Comparison of ENCODE assay signal across 8 cellular contexts in the genomic region with DNA sequence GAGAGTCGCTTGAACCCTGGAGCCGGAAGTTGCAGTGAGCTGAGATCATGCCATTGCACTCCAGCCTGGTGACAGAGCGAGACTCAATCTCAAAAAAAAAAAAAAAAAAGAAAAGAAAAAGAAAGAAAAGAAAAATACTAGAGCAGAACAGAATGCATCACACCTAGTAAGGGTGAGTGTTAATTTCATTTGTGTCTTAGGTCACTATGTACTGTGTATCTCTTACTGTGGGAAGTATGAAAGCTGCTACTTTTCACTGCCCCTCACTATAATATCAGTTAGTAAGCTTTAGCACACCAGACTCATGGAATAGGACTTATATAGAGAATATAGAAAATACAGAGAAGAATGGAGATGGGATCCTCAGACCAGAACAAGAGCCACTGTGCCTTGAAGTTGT. TPM values are rescaled to one million over a fixed set of nuclear protein-coding genes. Genes with fewer than 3 reads are reported as not detected.
DNase-seq lines count a peak whose midpoint lies in the region; ATAC-seq, FAIRE-seq and TF ChIP-seq lines count a peak whose summit lies in the region.

No MANE protein-coding gene starts in this region.

- ATAC-seq in GM18520 (IDR thresholded peaks at IDR 0.05; ENCODE audit: unreplicated experiment), result peak; percentile 4
- peak; percentile 23 for ATAC-seq in HG02840 (IDR thresholded peaks at IDR 0.05; ENCODE audit: low FRiP score, unreplicated experiment)
- ATAC-seq in K562, result peak; percentile 27
- ATAC-seq in HG03460 (IDR thresholded peaks at IDR 0.05; ENCODE audit: unreplicated experiment), result no peak

- H4K20me1 ChIP-seq in K562 (replicated peaks; ENCODE audit: control insufficient read depth, insufficient read depth, low read length), result no peaks in the 10 kb centered on the region

- DNase-seq in K562 (ENCODE audit: extremely low read depth in 1 of 4, low spot score in 3 of 4), result no peak
- DNase-seq in progenitor cell of endocrine pancreas (ENCODE audit: low spot score, unreplicated experiment), result no peak
- DNase-seq in D721Med (ENCODE audit: insufficient read length, low spot score), result no peak
- no peak for DNase-seq in activated CD8-positive, alpha-beta memory T cell treated with anti-CD3 and anti-CD28 coated beads, Interleukin-2, amount 50 U/mL, for 4 hours
- DNase-seq in activated CD4-positive, alpha-beta T cell treated with anti-CD3 and anti-CD28 coated beads for 1 hour, result no peak

- peak overlapping the region; percentile 37; the same call in 1 of the 2 replicates for H3K4me2 ChIP-seq in K562 (ENCODE audit: insufficient read depth, low read length)

- H3K27me3 Mint-ChIP-seq in progenitor cell of endocrine pancreas, result no peaks in the 10 kb centered on the region

- CTCF ChIA-PET in K562 (lab: Yijun Ruan, JAX; ENCODE audit: low intra/inter-chr PET ratio), result interaction anchor here (0.6 to 1.0 kb wide), 2 partner anchors 129 to 139 kb away, joined by 3 to 4 read pairs; no protein-coding TSS in a partner anchor

- peaks cover 30% of the 10 kb centered on the region for H3K36me3 ChIP-seq in K562 (ENCODE audit: control insufficient read depth, insufficient read depth, low read length)

- 0 out of 4 replicates have a peak overlapping the region, but pooled peaks of 1 of the 2 experiments have one; percentile 17 for H3K9ac ChIP-seq in K562 (ENCODE audit: insufficient read depth in 1 of 2, low read depth in 2 of 2, low read length in 2 of 2)

- H3K9me3 Mint-ChIP-seq in progenitor cell of endocrine pancreas (ENCODE audit: low read depth), result no peaks in the 10 kb centered on the region

- peaks cover 21% of the 10 kb centered on the region for H3K36me3 Mint-ChIP-seq in progenitor cell of endocrine pancreas (ENCODE audit: insufficient read depth)

- peaks cover 18% of the 10 kb centered on the region for H3K4me1 Mint-ChIP-seq in progenitor cell of endocrine pancreas (ENCODE audit: low read depth)

- no peak for TF ChIP-seq POLR2A in K562 (conservative IDR thresholded peaks at IDR 0.05)

- H3K9me1 ChIP-seq in K562 (ENCODE audit: control insufficient read depth, insufficient read depth, low read length), result no peaks in the 10 kb centered on the region

- no peaks in the 10 kb centered on the region for H3K79me2 ChIP-seq in K562 (ENCODE audit: control insufficient read depth, insufficient read depth, low read length)

- no peak overlapping the region for H3K4me3 ChIP-seq in K562

- peaks cover 6 to 19% of the 10 kb centered on the region in 2 experiments; a peak in 4 of 5 replicates for H3K4me1 ChIP-seq in K562 (replicated peaks in 1 of 2; ENCODE audit: control insufficient read depth in 2 of 2, insufficient read depth in 2 of 2, low read length in 2 of 2)

- TF ChIP-seq CTCF in K562 (IDR thresholded peaks at IDR 0.05 in 2 of 3, conservative IDR thresholded peaks at IDR 0.05 in 1 of 3; ENCODE audit: insufficient read depth in 2 of 3, low read depth in 1 of 3, low read length in 3 of 3), result no peak
- TF ChIP-seq CTCF in progenitor cell of endocrine pancreas (IDR thresholded peaks at IDR 0.05; ENCODE audit: unreplicated experiment), result no peak
- no peak for TF ChIP-seq CTCF in D721Med (IDR thresholded peaks at IDR 0.05; ENCODE audit: insufficient read depth, missing control alignments)

- H3K27me3 ChIP-seq in K562 (ENCODE audit: control insufficient read depth in 2 of 2, insufficient read depth in 2 of 2, low read length in 2 of 2), result no peaks in the 10 kb centered on the region

- WGBS in K562 (ENCODE audit: insufficient coverage, low coverage, missing lambda C conversion rate), result 100% methylated on average over 2 of the region's 3 CpGs

- in situ Hi-C loops in K562 (cut with MboI), result loop anchor here (5.0 kb wide), 1 partner anchor 74 kb away; the partner anchor contains the start of gene ZBTB38

- intact Hi-C loops in K562 (cut with micrococcal nuclease), result loop anchor here (2.0 kb wide), 1 partner anchor 80 kb away; no protein-coding TSS in a partner anchor

- no peak for TF ChIP-seq EP300 in K562 (IDR thresholded peaks at IDR 0.05; ENCODE audit: low read length)

- POLR2A ChIA-PET in K562 (lab: Yijun Ruan, JAX), result interaction anchor here (1.1 kb wide), 1 partner anchor 20 kb away, joined by 3 read pairs; no protein-coding TSS in a partner anchor

- no TSS peak for BruUV-seq in K562 (replicated peaks; lab: Mats Ljungman, UMichigan)

- peak overlapping the region; percentile 83 for H2AFZ ChIP-seq in K562 (ENCODE audit: low read depth, low read length)

- FAIRE-seq in K562 (lab: Jason Lieb, UNC) (no peak), D721Med (lab: Jason Lieb, UNC) (no peak)

- H3K9me3 ChIP-seq in K562 (replicated peaks; ENCODE audit: control insufficient read depth, insufficient read depth, low read depth, low read length), result peaks cover 4% of the 10 kb centered on the region; the same call in 1 of the 2 replicates

- H3K4me3 Mint-ChIP-seq in progenitor cell of endocrine pancreas (ENCODE audit: low read depth), result no peak overlapping the region

- TF ChIP-seq RAD21 in K562 (CRISPR knock-in tag; conservative IDR thresholded peaks at IDR 0.05 in 1 of 2, IDR thresholded peaks at IDR 0.05 in 1 of 2), result no peak

- peak overlapping the region; percentile 57 for H3K27ac Mint-ChIP-seq in progenitor cell of endocrine pancreas

- H3K27ac ChIP-seq in K562 (ENCODE audit: extremely low read depth, low read depth, low read length), result peak overlapping the region; percentile 73

TF ChIP-seq in K562, 482 proteins besides CTCF, POLR2A, EP300 and RAD21 (continues in another document):
- TF ChIP-seq ZNF695 (CRISPR knock-in tag; IDR thresholded peaks at IDR 0.05), result no peak
- TF ChIP-seq, protein P1, sequence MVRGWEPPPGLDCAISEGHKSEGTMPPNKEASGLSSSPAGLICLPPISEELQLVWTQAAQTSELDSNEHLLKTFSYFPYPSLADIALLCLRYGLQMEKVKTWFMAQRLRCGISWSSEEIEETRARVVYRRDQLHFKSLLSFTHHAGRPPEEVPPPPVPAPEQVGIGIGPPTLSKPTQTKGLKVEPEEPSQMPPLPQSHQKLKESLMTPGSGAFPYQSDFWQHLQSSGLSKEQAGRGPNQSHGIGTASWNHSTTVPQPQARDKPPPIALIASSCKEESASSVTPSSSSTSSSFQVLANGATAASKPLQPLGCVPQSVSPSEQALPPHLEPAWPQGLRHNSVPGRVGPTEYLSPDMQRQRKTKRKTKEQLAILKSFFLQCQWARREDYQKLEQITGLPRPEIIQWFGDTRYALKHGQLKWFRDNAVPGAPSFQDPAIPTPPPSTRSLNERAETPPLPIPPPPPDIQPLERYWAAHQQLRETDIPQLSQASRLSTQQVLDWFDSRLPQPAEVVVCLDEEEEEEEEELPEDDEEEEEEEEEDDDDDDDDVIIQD (CRISPR knock-in tag; IDR thresholded peaks at IDR 0.05), result no peak
- TF ChIP-seq ZNF766 (CRISPR knock-in tag; conservative IDR thresholded peaks at IDR 0.05), result no peak
- TF ChIP-seq FOSL1 (tag; conservative IDR thresholded peaks at IDR 0.05), result no peak
- TF ChIP-seq, protein P2, sequence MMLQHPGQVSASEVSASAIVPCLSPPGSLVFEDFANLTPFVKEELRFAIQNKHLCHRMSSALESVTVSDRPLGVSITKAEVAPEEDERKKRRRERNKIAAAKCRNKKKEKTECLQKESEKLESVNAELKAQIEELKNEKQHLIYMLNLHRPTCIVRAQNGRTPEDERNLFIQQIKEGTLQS (IDR thresholded peaks at IDR 0.05), result no peak
- TF ChIP-seq, protein P2 (CRISPR knock-in tag; conservative IDR thresholded peaks at IDR 0.05), result no peak
- no peak for TF ChIP-seq SREBF1 (IDR thresholded peaks at IDR 0.05; ENCODE audit: borderline replicate concordance, low read depth, low read length)
- no peak for TF ChIP-seq C11orf30 (IDR thresholded peaks at IDR 0.05; ENCODE audit: low read depth)
- TF ChIP-seq SLC30A9 (CRISPR knock-in tag; IDR thresholded peaks at IDR 0.05), result no peak
- TF ChIP-seq ZBED1 (IDR thresholded peaks at IDR 0.05), result no peak
- TF ChIP-seq ZNF507 (tag; conservative IDR thresholded peaks at IDR 0.05), result no peak
- TF ChIP-seq, protein P3, sequence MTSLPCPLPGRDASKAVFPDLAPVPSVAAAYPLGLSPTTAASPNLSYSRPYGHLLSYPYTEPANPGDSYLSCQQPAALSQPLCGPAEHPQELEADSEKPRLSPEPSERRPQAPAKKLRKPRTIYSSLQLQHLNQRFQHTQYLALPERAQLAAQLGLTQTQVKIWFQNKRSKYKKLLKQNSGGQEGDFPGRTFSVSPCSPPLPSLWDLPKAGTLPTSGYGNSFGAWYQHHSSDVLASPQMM (CRISPR knock-in tag; IDR thresholded peaks at IDR 0.05), result no peak

RNA-seq across cellular contexts. Expression of gene RASA2, which starts 45.9 kb away (rescaled TPM):
- 7.2 and 29.1 TPM in 2 replicates for total RNA-seq in K562 (2011; cell fraction: chromatin; rRNA removed; ENCODE audit: low replicate concordance)
- 4.7 and 8.2 TPM in 2 replicates for total RNA-seq in K562 (2011; cell fraction: nucleolus; rRNA removed)
- total RNA-seq in K562 (2011; cell fraction: nucleoplasm; rRNA removed), result 9.2 and 13.4 TPM in 2 replicates
- total RNA-seq in K562 (2014; rRNA removed) (6.1 and 6.6 TPM in 2 replicates), K562 (2014; rRNA removed; fragmentation: Illumina TruSeq; extraction: Trizol) (12.8 and 13.4 TPM in 2 replicates), K562 (2015; rRNA removed; fragmentation: Illumina TruSeq; extraction: Trizol) (10.0 and 11.3 TPM in 2 replicates), K562 (2021) (10.4 and 14.1 TPM in 2 replicates), progenitor cell of endocrine pancreas (17.8 and 21.5 TPM in 2 replicates)
- polyA plus RNA-seq in K562 (2011; rRNA removed) (7.6 and 9.5 TPM in 2 replicates), K562 (2014; fragmentation: Illumina TruSeq; extraction: Trizol) (7.6 and 9.7 TPM in 2 replicates), K562 (2014; fragmentation: Nextera tagmentation; extraction: Ambion mirVana) (1 to 10 TPM; 2.0 to 2.7 TPM), K562 (2014; rRNA removed) (6.2 TPM in 2 replicates)
- 1.2 and 2.7 TPM in 2 replicates for polyA plus RNA-seq in K562 (2011; cell fraction: cytosol; rRNA removed)
- 7.1 and 10.2 TPM in 2 replicates for polyA plus RNA-seq in K562 (2011; cell fraction: nucleus; rRNA removed)
- polyA plus RNA-seq in K562 (2012), result 4.0 and 5.3 TPM in 2 replicates
- polyA minus RNA-seq in K562 (2011; rRNA and poly(A)+ RNA removed), result 9.3 and 12.8 TPM in 2 replicates
- 4.0 and 4.8 TPM in 2 replicates for polyA minus RNA-seq in K562 (2011; cell fraction: cytosol; rRNA and poly(A)+ RNA removed)
- 5.3 and 11.9 TPM in 2 replicates for polyA minus RNA-seq in K562 (2011; cell fraction: nucleus; rRNA and poly(A)+ RNA removed)
